Comparison of ENCODE assay signal across 8 cellular contexts in genomic region chr4:61200195-61200990, GRCh38. TPM values are rescaled to one million over a fixed set of nuclear protein-coding genes. Genes with fewer than 3 reads are reported as not detected.
DNase-seq lines count a peak whose midpoint lies in the region; ATAC-seq and TF ChIP-seq lines count a peak whose summit lies in the region.

Gene ADGRL3 (plus strand): TSS chr4:61200326.

- intact Hi-C loops in PC-9 (cut with micrococcal nuclease; ENCODE audit: unreplicated experiment): no loop called here

- H3K4me3 ChIP-seq in HUES6 (ENCODE audit: low read depth, low read length) (peak within 1 kb of the TSS; percentile 84), PC-9 (no peak within 1 kb of the TSS; the same call in 1 of the 2 replicates), fibroblast of the aortic adventitia (ENCODE audit: low read depth, low read length) (peak within 1 kb of the TSS; percentile 40)

- CTCF ChIA-PET in PC-9 (lab: Charles Lee): no interaction called here

- H3K27me3 Mint-ChIP-seq in neural crest cell (ENCODE audit: low read depth): peaks cover 28% of the 10 kb centered on the region
- peaks cover 46% of the 10 kb centered on the region for H3K27me3 Mint-ChIP-seq in activated naive CD8-positive, alpha-beta T cell treated with anti-CD3 and anti-CD28 coated beads, Interleukin-2, amount 50 U/mL, for 24 hours

- peaks cover 25% of the 10 kb centered on the region for H3K4me1 Mint-ChIP-seq in neural crest cell
- H3K4me1 Mint-ChIP-seq in activated naive CD8-positive, alpha-beta T cell treated with anti-CD3 and anti-CD28 coated beads, Interleukin-2, amount 50 U/mL, for 24 hours: no peaks in the 10 kb centered on the region

- no TSS peak for BruUV-seq in PC-9 (replicated peaks; lab: Mats Ljungman, UMichigan)

- no peaks in the 10 kb centered on the region for H3F3A ChIP-seq in PC-9 (ENCODE audit: insufficient read depth, low read depth)

- DNase-seq in PC-9 (no peak), fibroblast of the aortic adventitia (ENCODE audit: low read depth) (peak; percentile 1), neural crest cell (ENCODE audit: low read depth, low spot score) (peak; percentile 75)
- no peak for DNase-seq in stimulated activated naive CD4-positive, alpha-beta T cell (lab: John Stamatoyannopoulos, UW)
- DNase-seq in activated naive CD8-positive, alpha-beta T cell treated with anti-CD3 and anti-CD28 coated beads, Interleukin-2, amount 50 U/mL, for 24 hours: no peak
- no peak for DNase-seq in stimulated activated naive CD8-positive, alpha-beta T cell treated with anti-CD3 and anti-CD28 coated beads, Interleukin-15, Interleukin-2, amounts not matched to agents 100 U/mL and 50 U/mL, for 24 hours

- TF ChIP-seq CTCF in PC-9 (conservative IDR thresholded peaks at IDR 0.05): no peak
- no peak for TF ChIP-seq CTCF in fibroblast of the aortic adventitia (IDR thresholded peaks at IDR 0.05; ENCODE audit: insufficient read depth, low read length)
- no peak for TF ChIP-seq CTCF in neural crest cell (conservative IDR thresholded peaks at IDR 0.05)

- no peaks in the 10 kb centered on the region for H3K79me2 ChIP-seq in PC-9 (ENCODE audit: low read depth)

- H3K27me3 ChIP-seq in HUES6 (ENCODE audit: control insufficient read depth, insufficient read depth, low read length): peaks cover 64% of the 10 kb centered on the region
- peaks cover 6% of the 10 kb centered on the region; the same call in 1 of the 2 replicates for H3K27me3 ChIP-seq in PC-9 (ENCODE audit: insufficient read depth, low read depth)

- H3K9me3 ChIP-seq in HUES6 (ENCODE audit: control insufficient read depth, insufficient read depth, low read depth, low read length) (no peaks in the 10 kb centered on the region), PC-9 (ENCODE audit: insufficient read depth, low read depth) (no peaks in the 10 kb centered on the region)

- peak within 1 kb of the TSS; percentile 99 for H3K27ac Mint-ChIP-seq in neural crest cell (ENCODE audit: unreplicated experiment)
- H3K27ac Mint-ChIP-seq in activated naive CD8-positive, alpha-beta T cell treated with anti-CD3 and anti-CD28 coated beads, Interleukin-2, amount 50 U/mL, for 24 hours: no peak within 1 kb of the TSS

- no peaks in the 10 kb centered on the region for H3K36me3 Mint-ChIP-seq in neural crest cell (ENCODE audit: low read depth)
- H3K36me3 Mint-ChIP-seq in activated naive CD8-positive, alpha-beta T cell treated with anti-CD3 and anti-CD28 coated beads, Interleukin-2, amount 50 U/mL, for 24 hours (ENCODE audit: low read depth): peaks cover 2% of the 10 kb centered on the region

- no peak for ATAC-seq in activated naive CD8-positive, alpha-beta T cell treated with anti-CD3 and anti-CD28 coated beads, Interleukin-2, amount 50 U/mL, for 24 hours
- no peak for ATAC-seq in HG03378 (IDR thresholded peaks at IDR 0.05; ENCODE audit: unreplicated experiment)
- no peak for ATAC-seq in stimulated activated naive CD8-positive, alpha-beta T cell treated with anti-CD3 and anti-CD28 coated beads, Interleukin-15, Interleukin-2, amounts not matched to agents 100 U/mL and 50 U/mL, for 24 hours

- no peak within 1 kb of the TSS for H2AFZ ChIP-seq in PC-9

- H3K9me2 ChIP-seq in PC-9 (ENCODE audit: insufficient read depth): no peaks in the 10 kb centered on the region

- peak within 1 kb of the TSS; percentile 98 for H3K4me3 Mint-ChIP-seq in neural crest cell
- no peak within 1 kb of the TSS for H3K4me3 Mint-ChIP-seq in activated naive CD8-positive, alpha-beta T cell treated with anti-CD3 and anti-CD28 coated beads, Interleukin-2, amount 50 U/mL, for 24 hours

- POLR2A ChIA-PET in PC-9 (lab: Charles Lee; ENCODE audit: unreplicated experiment): interaction anchor here (0.7 kb wide), 1 partner anchor 10 kb away, joined by 3 read pairs; no protein-coding TSS in a partner anchor

- peak within 1 kb of the TSS; percentile 42; the same call in 1 of the 2 replicates for H3K4me2 ChIP-seq in PC-9

- peak within 1 kb of the TSS; percentile 35 for H3K9ac ChIP-seq in HUES6 (ENCODE audit: low read length)

- no peaks in the 10 kb centered on the region for H3K9me3 Mint-ChIP-seq in neural crest cell
- no peaks in the 10 kb centered on the region for H3K9me3 Mint-ChIP-seq in activated naive CD8-positive, alpha-beta T cell treated with anti-CD3 and anti-CD28 coated beads, Interleukin-2, amount 50 U/mL, for 24 hours

- H3K36me3 ChIP-seq in HUES6 (ENCODE audit: control insufficient read depth, insufficient read depth, low read length) (no peaks in the 10 kb centered on the region), PC-9 (ENCODE audit: low read depth) (no peaks in the 10 kb centered on the region)

- no peaks in the 10 kb centered on the region for H4K20me1 ChIP-seq in PC-9 (ENCODE audit: insufficient read depth)

- H3K4me1 ChIP-seq in HUES6 (ENCODE audit: control insufficient read depth, insufficient read depth, low read length) (peaks cover 25% of the 10 kb centered on the region; the same call in 1 of the 2 replicates), PC-9 (replicated peaks; ENCODE audit: insufficient read depth) (no peaks in the 10 kb centered on the region)

- H3K27ac ChIP-seq in HUES6 (ENCODE audit: low read depth, low read length): no peak within 1 kb of the TSS
- H3K27ac ChIP-seq in PC-9: no peak within 1 kb of the TSS

RNA-seq across cellular contexts. Expression of gene ADGRL3, which starts in this region (rescaled TPM):
- total RNA-seq in PC-9 (2021): 0.90 and 1.6 TPM in 2 replicates
- under 0.01 and 7.9 TPM in 2 replicates for total RNA-seq in fibroblast of the aortic adventitia (ENCODE audit: low replicate concordance)
- total RNA-seq in neural crest cell: 32.9 and 34.5 TPM in 2 replicates

Comparison
In these comparisons a context has a peak if more than half of its experiments do, and no peak if none do; other contexts are left out.
1. DNase-seq: peak in fibroblast of the aortic adventitia (single experiment) and neural crest cell (single experiment); none in PC-9 (0 of 2), stimulated activated naive CD4-positive, alpha-beta T cell (0 of 6), activated naive CD8-positive, alpha-beta T cell treated with anti-CD3 and anti-CD28 coated beads, Interleukin-2, amount 50 U/mL, for 24 hours (single experiment) and stimulated activated naive CD8-positive, alpha-beta T cell treated with anti-CD3 and anti-CD28 coated beads, Interleukin-15, Interleukin-2, amounts not matched to agents 100 U/mL and 50 U/mL, for 24 hours (single experiment).